ENCODE assay signal across 26 cellular contexts in genomic region chr16:29860218-29860617, GRCh38. TPM values are rescaled to one million over a fixed set of nuclear protein-coding genes. Genes with fewer than 3 reads are reported as not detected.
A peak's percentile ranks its signal among the peaks of the same experiment; 100 is the strongest.
DNase-seq lines count a peak whose midpoint lies in the region; ATAC-seq and TF ChIP-seq lines count a peak whose summit lies in the region.
"Had no signal": no experiment of that assay in that cellular context is flagged by ENCODE, and none has a peak within 500 bp of the region (broad histone marks: within the 10 kb centered on the region; RNA-seq: fewer than 3 reads in every experiment).

No MANE protein-coding gene starts in this region.

- POLR2A ChIA-PET in MCF 10A (lab: Yijun Ruan, JAX), result no interaction called here

- H3K4me3 Mint-ChIP-seq in MCF 10A (ENCODE audit: unreplicated experiment) (no peak overlapping the region), glutamatergic neuron (ENCODE audit: unreplicated experiment) (no peak overlapping the region)
- H3K4me3 Mint-ChIP-seq in activated T-cell treated with anti-CD3 and anti-CD28 coated beads, Interleukin-2, amount 50 U/mL, for 4 hours, result no peak overlapping the region

- no peak overlapping the region for H3K14ac ChIP-seq in trophoblast cell (ENCODE audit: low read length)

- H3K27ac Mint-ChIP-seq in MCF 10A (ENCODE audit: low read depth, unreplicated experiment) (no peak overlapping the region), glutamatergic neuron (ENCODE audit: unreplicated experiment) (peak overlapping the region; percentile 43)
- H3K27ac Mint-ChIP-seq: activated CD4-positive, alpha-beta memory T cell treated with anti-CD3 and anti-CD28 coated beads, Interleukin-2, amount 10 ng/mL, durations not matched to agents 7 days and 5 days had no signal

- BruUV-seq in MCF 10A (replicated peaks; lab: Mats Ljungman, UMichigan), result no TSS peak

- H3K27ac ChIP-seq in breast epithelium, result peak overlapping the region; percentile 13 to 20
- H3K27ac ChIP-seq in trophoblast cell (ENCODE audit: low read depth, low read length), result no peak overlapping the region
- H3K27ac ChIP-seq: HL-60, pancreas, upper lobe of left lung had no signal

- TF ChIP-seq CTCF in breast epithelium (IDR thresholded peaks at IDR 0.05) (no peak), MCF 10A (IDR thresholded peaks at IDR 0.05; ENCODE audit: unreplicated experiment) (no peak), glutamatergic neuron (IDR thresholded peaks at IDR 0.05; ENCODE audit: partially characterized antibody, unreplicated experiment) (no peak)

- H3K4me3 ChIP-seq in breast epithelium, result no peak overlapping the region
- H3K4me3 ChIP-seq in NT2/D1 (ENCODE audit: insufficient read length, low read depth), result no peak overlapping the region
- no peak overlapping the region for H3K4me3 ChIP-seq in trophoblast cell (ENCODE audit: low read depth, low read length)
- H3K4me3 ChIP-seq: pancreas, upper lobe of left lung had no signal

- ATAC-seq in activated T-cell treated with anti-CD3 and anti-CD28 coated beads, Interleukin-2, amount 50 U/mL, for 4 hours, result no peak
- ATAC-seq: naive thymus-derived CD8-positive, alpha-beta T cell; pancreas had no signal

- intact Hi-C loops in breast epithelium (cut with DNase I; ENCODE audit: low total_unique reads), result loop anchor here (10.0 kb wide), 2 partner anchors 55 to 155 kb away; partner anchors contain the start of genes DOC2A and MAZ
- intact Hi-C loops in MCF 10A (cut with micrococcal nuclease), result loop anchor here (5.0 kb wide), 1 partner anchor 38 kb away; the partner anchor contains the start of gene MVP

- H3K79me2 ChIP-seq in trophoblast cell (ENCODE audit: control insufficient read depth, insufficient read depth, low read length, poor library complexity), result peaks cover 4% of the 10 kb centered on the region

- H3K9me3 ChIP-seq in breast epithelium (no peaks in the 10 kb centered on the region), NT2/D1 (ENCODE audit: insufficient read depth, low read length) (no peaks in the 10 kb centered on the region), trophoblast cell (ENCODE audit: insufficient read depth, low read depth, low read length) (peaks cover 3% of the 10 kb centered on the region)
- H3K9me3 ChIP-seq: pancreas, upper lobe of left lung had no signal

- H3K79me1 ChIP-seq in trophoblast cell (ENCODE audit: low read length), result peaks cover 5% of the 10 kb centered on the region

- no peaks in the 10 kb centered on the region for H3K27me3 ChIP-seq in breast epithelium
- H3K27me3 ChIP-seq in NT2/D1 (ENCODE audit: insufficient read depth, insufficient read length), result no peaks in the 10 kb centered on the region
- H3K27me3 ChIP-seq in trophoblast cell (ENCODE audit: insufficient read depth, low read length), result no peaks in the 10 kb centered on the region
- H3K27me3 ChIP-seq: pancreas, upper lobe of left lung had no signal

- no peak for DNase-seq in breast epithelium (ENCODE audit: low spot score in 2 of 2)
- DNase-seq in MCF 10A (ENCODE audit: unreplicated experiment), result no peak
- DNase-seq in NT2/D1 (ENCODE audit: low read depth, low spot score), result no peak
- DNase-seq in glutamatergic neuron, result no peak
- DNase-seq in trophoblast cell, result no peak
- DNase-seq in activated T-cell treated with anti-CD3 and anti-CD28 coated beads, Interleukin-2, amount 50 U/mL, for 4 hours, result no peak
- DNase-seq in C1 segment of cervical spinal cord (lab: John Stamatoyannopoulos, UW), result no peak
- DNase-seq in NK-92 (lab: John Stamatoyannopoulos, UW; ENCODE audit: unreplicated experiment), result no peak
- DNase-seq: activated CD4-positive, alpha-beta memory T cell treated with anti-CD3 and anti-CD28 coated beads, Interleukin-2, amount 10 ng/mL, durations not matched to agents 7 days and 5 days; activated CD8-positive, alpha-beta memory T cell treated with anti-CD3 and anti-CD28 coated beads, Interleukin-2, amount 50 U/mL, for 48 hours; activated effector memory CD4-positive, alpha-beta T cell treated with Interleukin-2 at 50 U/mL for 16 hours; amniotic stem cell; DMS79 treated with DMSO at 0.1 percent for 48 hours; effector CD4-positive, alpha-beta T cell; HCEC 1CT; islet precursor cell; Karpas-422; midbrain; naive thymus-derived CD8-positive, alpha-beta T cell; NCI-H446 treated with DMSO at 0.1 percent for 48 hours; pancreas; retina; stimulated activated CD4-positive, alpha-beta T cell treated with anti-CD3 and anti-CD28 coated beads, Interleukin-2, amount 100 ng/mL, for 24 hours; upper lobe of left lung had no signal

- H4K12ac ChIP-seq in trophoblast cell (ENCODE audit: low read depth, low read length), result no peak overlapping the region

- H3K36me3 ChIP-seq in breast epithelium (no peaks in the 10 kb centered on the region), NT2/D1 (ENCODE audit: insufficient read depth, insufficient read length, low read length) (peaks cover 35% of the 10 kb centered on the region), trophoblast cell (ENCODE audit: control insufficient read depth in 1 of 2, insufficient read depth in 2 of 2, low read length in 2 of 2) (peaks cover 21 to 25% of the 10 kb centered on the region in 2 experiments)

- H3K36me3 Mint-ChIP-seq in MCF 10A (ENCODE audit: insufficient read depth, unreplicated experiment) (peaks cover 35% of the 10 kb centered on the region), glutamatergic neuron (ENCODE audit: unreplicated experiment) (peaks cover 3% of the 10 kb centered on the region)
- peaks cover 15% of the 10 kb centered on the region for H3K36me3 Mint-ChIP-seq in activated T-cell treated with anti-CD3 and anti-CD28 coated beads, Interleukin-2, amount 50 U/mL, for 4 hours (ENCODE audit: insufficient read depth)

- no peak overlapping the region for H4K8ac ChIP-seq in trophoblast cell (ENCODE audit: low read depth, low read length)

- no peak for TF ChIP-seq POLR2A in breast epithelium (IDR thresholded peaks at IDR 0.05)

- H2AFZ ChIP-seq in trophoblast cell (ENCODE audit: insufficient read depth, low read length, poor library complexity), result no peak overlapping the region

- CTCF ChIA-PET in MCF 10A (lab: Yijun Ruan, JAX), result interaction anchor here (1.1 kb wide), 1 partner anchor 11 kb away, joined by 3 read pairs; no protein-coding TSS in a partner anchor

- H2BK5ac ChIP-seq in trophoblast cell (ENCODE audit: low read depth, low read length, poor library complexity), result no peak overlapping the region

- H3K4ac ChIP-seq in trophoblast cell (ENCODE audit: low read depth, low read length), result no peak overlapping the region

- WGBS in trophoblast cell (ENCODE audit: extremely low coverage, insufficient coverage, insufficient read length), result no CpG with 5 or more reads among the region's 9 CpGs

- no peaks in the 10 kb centered on the region for H3K9me3 Mint-ChIP-seq in MCF 10A (ENCODE audit: unreplicated experiment)
- H3K9me3 Mint-ChIP-seq in glutamatergic neuron (ENCODE audit: unreplicated experiment), result peaks cover 8% of the 10 kb centered on the region
- no peaks in the 10 kb centered on the region for H3K9me3 Mint-ChIP-seq in activated T-cell treated with anti-CD3 and anti-CD28 coated beads, Interleukin-2, amount 50 U/mL, for 4 hours
- H3K9me3 Mint-ChIP-seq: activated CD4-positive, alpha-beta memory T cell treated with anti-CD3 and anti-CD28 coated beads, Interleukin-2, amount 10 ng/mL, durations not matched to agents 7 days and 5 days; naive thymus-derived CD8-positive, alpha-beta T cell had no signal

- H3K4me1 ChIP-seq in breast epithelium, result peaks cover 3 to 10% of the 10 kb centered on the region in 2 donors
- H3K4me1 ChIP-seq in NT2/D1 (ENCODE audit: insufficient read depth, insufficient read length), result peaks cover 10% of the 10 kb centered on the region
- peaks cover 0 to 10% of the 10 kb centered on the region in 2 experiments for H3K4me1 ChIP-seq in trophoblast cell (ENCODE audit: control insufficient read depth in 1 of 2, insufficient read depth in 2 of 2, low read length in 2 of 2)

- no peak overlapping the region for H4K91ac ChIP-seq in trophoblast cell (ENCODE audit: low read depth, low read length)

- no peak overlapping the region for H3K4me2 ChIP-seq in trophoblast cell (ENCODE audit: low read length)

- H3K9ac ChIP-seq in NT2/D1 (ENCODE audit: insufficient read length, low read depth) (peak overlapping the region; percentile 8), trophoblast cell (ENCODE audit: low read length) (peak overlapping the region; percentile 11)

- H3K4me1 Mint-ChIP-seq in MCF 10A (ENCODE audit: insufficient read depth, unreplicated experiment), result peaks cover 14% of the 10 kb centered on the region
- H3K4me1 Mint-ChIP-seq in glutamatergic neuron (ENCODE audit: low read depth, unreplicated experiment), result peaks cover 3% of the 10 kb centered on the region
- peaks cover 19% of the 10 kb centered on the region for H3K4me1 Mint-ChIP-seq in activated T-cell treated with anti-CD3 and anti-CD28 coated beads, Interleukin-2, amount 50 U/mL, for 4 hours (ENCODE audit: low read depth)

- H2AK5ac ChIP-seq in trophoblast cell (ENCODE audit: low read length), result no peak overlapping the region

- H3K27me3 Mint-ChIP-seq in MCF 10A (ENCODE audit: insufficient read depth, unreplicated experiment), result no peaks in the 10 kb centered on the region
- peaks cover 6% of the 10 kb centered on the region for H3K27me3 Mint-ChIP-seq in glutamatergic neuron (ENCODE audit: unreplicated experiment)
- H3K27me3 Mint-ChIP-seq in activated T-cell treated with anti-CD3 and anti-CD28 coated beads, Interleukin-2, amount 50 U/mL, for 4 hours (ENCODE audit: low read depth), result no peaks in the 10 kb centered on the region
- H3K27me3 Mint-ChIP-seq: activated CD4-positive, alpha-beta memory T cell treated with anti-CD3 and anti-CD28 coated beads, Interleukin-2, amount 10 ng/mL, durations not matched to agents 7 days and 5 days; naive thymus-derived CD8-positive, alpha-beta T cell had no signal

- no peak overlapping the region for H2BK120ac ChIP-seq in trophoblast cell (ENCODE audit: insufficient read depth, low read length, poor library complexity)

- H2BK12ac ChIP-seq in trophoblast cell (ENCODE audit: low read length), result no peak overlapping the region

- no peak overlapping the region for H3K18ac ChIP-seq in trophoblast cell (ENCODE audit: low read length)

- no peak overlapping the region for H3K23ac ChIP-seq in trophoblast cell (ENCODE audit: low read length)

RNA-seq across cellular contexts. Expression of gene CDIPT, which starts 2.8 kb away (rescaled TPM):
- total RNA-seq in breast epithelium (100 to 1,000 TPM; 102 to 119 (median 117) TPM), MCF 10A (2022) (41.3 and 42.7 TPM in 2 replicates), glutamatergic neuron (ENCODE audit: unreplicated experiment) (71.0 TPM)
- polyA plus RNA-seq in trophoblast cell (2013), result 51.3 and 53.4 TPM in 2 replicates
- total RNA-seq in activated T-cell treated with anti-CD3 and anti-CD28 coated beads, Interleukin-2, amount 50 U/mL, for 4 hours, result 10 to 100 TPM; 56.7 to 61.0 (median 59.7) TPM

RNA-seq across cellular contexts. Expression of gene SEZ6L2, which starts 39.1 kb away (rescaled TPM):
- total RNA-seq in breast epithelium (1 to 10 TPM in 2 of 3 donors, under 1 TPM in 1; 0.16 to 7.2 (median 5.0) TPM), MCF 10A (2022) (1.9 and 3.2 TPM in 2 replicates), glutamatergic neuron (ENCODE audit: unreplicated experiment) (176 TPM)
- polyA plus RNA-seq in trophoblast cell (2013), result 21.3 and 21.4 TPM in 2 replicates
- under 1 TPM in 2 of 3 donors, not detected in 1; 0.18 to 0.33 TPM for total RNA-seq in activated T-cell treated with anti-CD3 and anti-CD28 coated beads, Interleukin-2, amount 50 U/mL, for 4 hours
- polyA plus RNA-seq: naive thymus-derived CD8-positive, alpha-beta T cell had no signal

RNA-seq across cellular contexts. Expression of gene MVP, which starts 40.0 kb away (rescaled TPM):
- total RNA-seq in breast epithelium (100 to 1,000 TPM in 1 of 3 donors, 10 to 100 TPM in 2; 78.1 to 132 (median 99.7) TPM), MCF 10A (2022) (56.5 and 71.9 TPM in 2 replicates), glutamatergic neuron (ENCODE audit: unreplicated experiment) (82.7 TPM)
- polyA plus RNA-seq in trophoblast cell (2013), result 24.4 and 24.5 TPM in 2 replicates
- total RNA-seq in activated T-cell treated with anti-CD3 and anti-CD28 coated beads, Interleukin-2, amount 50 U/mL, for 4 hours, result 10 to 100 TPM; 80.6 to 86.4 (median 85.8) TPM

RNA-seq across cellular contexts. Expression of gene ASPHD1, which starts 40.1 kb away (rescaled TPM):
- total RNA-seq in breast epithelium, result 1 to 10 TPM in 2 of 3 donors, not detected in 1; 1.3 to 2.5 TPM
- total RNA-seq in MCF 10A (2022), result 4.8 and 5.7 TPM in 2 replicates
- 56.4 TPM for total RNA-seq in glutamatergic neuron (ENCODE audit: unreplicated experiment)
- 0.85 and 0.86 TPM in 2 replicates for polyA plus RNA-seq in trophoblast cell (2013)
- 1 to 10 TPM; 2.1 to 3.4 (median 3.2) TPM for total RNA-seq in activated T-cell treated with anti-CD3 and anti-CD28 coated beads, Interleukin-2, amount 50 U/mL, for 4 hours
- total RNA-seq: lower leg skin; naive thymus-derived CD8-positive, alpha-beta T cell had no signal
- polyA plus RNA-seq: naive thymus-derived CD8-positive, alpha-beta T cell had no signal

RNA-seq across cellular contexts. Expression of gene PAGR1, which starts 44.3 kb away (rescaled TPM):
- 10 to 100 TPM; 26.6 to 40.5 (median 29.8) TPM for total RNA-seq in breast epithelium
- 21.3 and 25.0 TPM in 2 replicates for total RNA-seq in MCF 10A (2022)
- 110 TPM for total RNA-seq in glutamatergic neuron (ENCODE audit: unreplicated experiment)
- 33.5 and 34.4 TPM in 2 replicates for polyA plus RNA-seq in trophoblast cell (2013)
- total RNA-seq in activated T-cell treated with anti-CD3 and anti-CD28 coated beads, Interleukin-2, amount 50 U/mL, for 4 hours, result 10 to 100 TPM; 35.2 to 40.9 (median 40.7) TPM

Comparison
In these comparisons a context has a peak if more than half of its experiments do, and no peak if none do; other contexts are left out.
1. RNA of gene SEZ6L2, which starts 39.1 kb away (total RNA-seq): 176 TPM in glutamatergic neuron (single experiment); 0.16 to 7.2 TPM in breast epithelium, 1.9 to 3.2 TPM in MCF 10A and 0.18 to 0.33 TPM in activated T-cell treated with anti-CD3 and anti-CD28 coated beads, Interleukin-2, amount 50 U/mL, for 4 hours; every median in the first group is over 10 times any median in the second.